8 cellular contexts compared by ENCODE assay signal in genomic region chr13:20191902-20192469, GRCh38. TPM values are rescaled to one million over a fixed set of nuclear protein-coding genes. Genes with fewer than 3 reads are reported as not detected.
DNase-seq lines count a peak whose midpoint lies in the region; ATAC-seq, FAIRE-seq and TF ChIP-seq lines count a peak whose summit lies in the region.

No MANE protein-coding gene starts in this region.

- H3K27me3 ChIP-seq in IMR-90 (ENCODE audit: control insufficient read depth, insufficient read depth, low read length): peaks cover 55% of the 10 kb centered on the region
- H3K27me3 ChIP-seq in small intestine (ENCODE audit: control insufficient read depth in 2 of 2, insufficient read depth in 2 of 2, low read length in 2 of 2): peaks cover 0 to 10% of the 10 kb centered on the region in 2 donors

- 28% methylated on average over 22 of the region's 36 CpGs; no CpG with 5 or more reads in 1 of the 2 experiments for WGBS in IMR-90 (ENCODE audit: extremely low coverage in 2 of 2, insufficient read length in 1 of 2), 2 experiments
- WGBS in small intestine, 3 donors: 4 to 10% (median 6%) methylated on average over 36 of the region's 36 CpGs

- TF ChIP-seq RAD21 in IMR-90 (IDR thresholded peaks at IDR 0.05; ENCODE audit: low read length): no peak

- H3K4me1 ChIP-seq in IMR-90 (ENCODE audit: control insufficient read depth, insufficient read depth, low read length) (peaks cover 6% of the 10 kb centered on the region), small intestine (ENCODE audit: control insufficient read depth in 2 of 2, insufficient read depth in 1 of 2, low read depth in 1 of 2, low read length in 1 of 2) (peaks cover 2% of the 10 kb centered on the region in 2 donors)

- H3K14ac ChIP-seq in IMR-90 (replicated peaks; ENCODE audit: low read depth, low read length): 0 out of 2 replicates have a peak overlapping the region, but pooled peaks have one; percentile 5

- intact Hi-C loops in IMR-90 (cut with micrococcal nuclease): loop anchor here (10.0 kb wide), 1 partner anchor 633 kb away; no protein-coding TSS in a partner anchor

- H3K36me3 ChIP-seq in IMR-90 (ENCODE audit: control insufficient read depth, insufficient read depth, low read length): no peaks in the 10 kb centered on the region
- H3K36me3 ChIP-seq in small intestine (ENCODE audit: control insufficient read depth in 2 of 2, insufficient read depth in 2 of 2, low read length in 2 of 2): no peaks in the 10 kb centered on the region

- H3K9me3 Mint-ChIP-seq in activated naive CD8-positive, alpha-beta T cell treated with anti-CD3 and anti-CD28 coated beads, Interleukin-2, amount 10 ng/mL, durations not matched to agents 7 days and 5 days: no peaks in the 10 kb centered on the region

- POLR2A ChIA-PET in IMR-90 (lab: Charles Lee; ENCODE audit: unreplicated experiment): no interaction called here
- POLR2A ChIA-PET in activated naive CD8-positive, alpha-beta T cell treated with anti-CD3 and anti-CD28 coated beads, Interleukin-2, amount 10 ng/mL, durations not matched to agents 7 days and 5 days (lab: Charles Lee): no interaction called here

- no peak overlapping the region; the same call in 2 of the 3 replicates for H2BK15ac ChIP-seq in IMR-90 (ENCODE audit: low read depth, low read length)

- in situ Hi-C loops in IMR-90 (cut with MboI; ENCODE audit: low sequenced_read_pairs): loop anchor here (25.0 kb wide), 3 partner anchors 520 to 1295 kb away; partner anchors contain the start of gene IL17D

- peak overlapping the region; percentile 51 for H2AK9ac ChIP-seq in IMR-90 (replicated peaks; ENCODE audit: low read depth, low read length, poor library complexity)

- DNase-seq in IMR-90: no peak
- no peak for DNase-seq in activated naive CD8-positive, alpha-beta T cell treated with anti-CD3 and anti-CD28 coated beads, Interleukin-2, amount 10 ng/mL, durations not matched to agents 7 days and 5 days
- peak; percentile 47 for DNase-seq in iPS-NIHi11 (ENCODE audit: low spot score)
- DNase-seq in small intestine: peak; percentile 72
- no peak for DNase-seq in H4 (ENCODE audit: low spot score)
- DNase-seq in H54 (ENCODE audit: insufficient read length, low spot score): no peak

- H2BK120ac ChIP-seq in IMR-90 (ENCODE audit: low read depth, low read length): no peak overlapping the region

- H4K8ac ChIP-seq in IMR-90 (ENCODE audit: low read depth in 2 of 2, low read length in 2 of 2): no peak overlapping the region

- no peak overlapping the region for H4K91ac ChIP-seq in IMR-90 (ENCODE audit: insufficient read depth, low read depth, low read length)

- peak overlapping the region; percentile 81 for H2AFZ ChIP-seq in IMR-90 (replicated peaks; ENCODE audit: low read length, poor library complexity)

- CTCF ChIA-PET in IMR-90 (lab: Yijun Ruan, JAX): interaction anchor here (0.6 to 1.3 kb wide), 2 partner anchors 9 to 1424 kb away, joined by 3 read pairs; no protein-coding TSS in a partner anchor

- no peaks in the 10 kb centered on the region for H4K20me1 ChIP-seq in IMR-90 (ENCODE audit: insufficient read depth, low read length)

- H2BK5ac ChIP-seq in IMR-90 (ENCODE audit: low read depth, low read length, poor library complexity, severe bottlenecking): no peak overlapping the region

- H3K9me1 ChIP-seq in IMR-90 (ENCODE audit: insufficient read depth, low read length): 0 out of 2 replicates have a peak, but pooled peaks cover 2% of the 10 kb centered on the region

- peak overlapping the region; percentile 13; the same call in 1 of the 2 replicates for H2AK5ac ChIP-seq in IMR-90 (ENCODE audit: low read depth, low read length)

- TF ChIP-seq POLR2A in IMR-90 (IDR thresholded peaks at IDR 0.05; ENCODE audit: low read depth, low read length): no peak
- TF ChIP-seq POLR2A in H54 (IDR thresholded peaks at IDR 0.05; ENCODE audit: low read depth, low read length): no peak

- dilution Hi-C loops in IMR-90 (cut with HindIII; ENCODE audit: low sequenced_read_pairs, unreplicated experiment): loop anchor here (10.0 to 25.0 kb wide), 2 partner anchors 295 to 653 kb away; no protein-coding TSS in a partner anchor

- H3K4me3 ChIP-seq in IMR-90 (ENCODE audit: insufficient read depth, low read depth, low read length) (peak overlapping the region; percentile 48), small intestine (ENCODE audit: low read depth in 1 of 2, low read length in 2 of 2) (peak overlapping the region; percentile 24 to 75)

- TF ChIP-seq CTCF in C4-2B (conservative IDR thresholded peaks at IDR 0.05) (peak; percentile 12; the same call in 1 of the 2 replicates), IMR-90 (conservative IDR thresholded peaks at IDR 0.05; ENCODE audit: low read depth, low read length) (no peak)

- H3K56ac ChIP-seq in IMR-90 (ENCODE audit: extremely low read depth, insufficient read depth, low read length): no peak overlapping the region

- no peak overlapping the region for H3K23ac ChIP-seq in IMR-90 (ENCODE audit: low read depth, low read length)

- no peaks in the 10 kb centered on the region for H3K79me1 ChIP-seq in IMR-90 (ENCODE audit: low read depth in 1 of 2, low read length in 2 of 2)

- peaks cover 57% of the 10 kb centered on the region for H3K27me3 Mint-ChIP-seq in activated naive CD8-positive, alpha-beta T cell treated with anti-CD3 and anti-CD28 coated beads, Interleukin-2, amount 10 ng/mL, durations not matched to agents 7 days and 5 days

- BruUV-seq in IMR-90 (replicated peaks; lab: Mats Ljungman, UMichigan): no TSS peak

- no peak overlapping the region for H4K5ac ChIP-seq in IMR-90 (ENCODE audit: low read depth, low read length)

- H3K4me2 ChIP-seq in IMR-90 (ENCODE audit: low read depth, low read length): peak overlapping the region; percentile 91

- peaks cover 17% of the 10 kb centered on the region for H3K4me1 Mint-ChIP-seq in activated naive CD8-positive, alpha-beta T cell treated with anti-CD3 and anti-CD28 coated beads, Interleukin-2, amount 10 ng/mL, durations not matched to agents 7 days and 5 days

- H3K27ac ChIP-seq in C4-2B (peak overlapping the region; percentile 25; the same call in 1 of the 2 replicates), IMR-90 (ENCODE audit: insufficient read depth, low read length) (no peak overlapping the region), small intestine (ENCODE audit: low read depth in 1 of 2, low read length in 1 of 2) (peak overlapping the region; percentile 27 to 76)

- H3K27ac Mint-ChIP-seq in activated naive CD8-positive, alpha-beta T cell treated with anti-CD3 and anti-CD28 coated beads, Interleukin-2, amount 10 ng/mL, durations not matched to agents 7 days and 5 days: no peak overlapping the region

- H3K36me3 Mint-ChIP-seq in activated naive CD8-positive, alpha-beta T cell treated with anti-CD3 and anti-CD28 coated beads, Interleukin-2, amount 10 ng/mL, durations not matched to agents 7 days and 5 days: no peaks in the 10 kb centered on the region

- FAIRE-seq in small intestine (lab: Jason Lieb, UNC): no peak
- FAIRE-seq in H54 (lab: Jason Lieb, UNC): no peak

- H2BK20ac ChIP-seq in IMR-90 (ENCODE audit: low read depth, low read length): no peak overlapping the region

- peak overlapping the region; percentile 61 for H3K4me3 Mint-ChIP-seq in activated naive CD8-positive, alpha-beta T cell treated with anti-CD3 and anti-CD28 coated beads, Interleukin-2, amount 10 ng/mL, durations not matched to agents 7 days and 5 days

- no peak overlapping the region for H3K18ac ChIP-seq in IMR-90 (ENCODE audit: low read depth, low read length)

- no peak for ATAC-seq in IMR-90 (ENCODE audit: low read depth)
- no peak for ATAC-seq in activated naive CD8-positive, alpha-beta T cell treated with anti-CD3 and anti-CD28 coated beads, Interleukin-2, amount 10 ng/mL, durations not matched to agents 7 days and 5 days (ENCODE audit: low read depth)
- no peak for ATAC-seq in HG03521 (IDR thresholded peaks at IDR 0.05; ENCODE audit: unreplicated experiment)

- H3K9me3 ChIP-seq in IMR-90 (ENCODE audit: control insufficient read depth, insufficient read depth, low read length) (peaks cover 2% of the 10 kb centered on the region; the same call in 1 of the 2 replicates), small intestine (ENCODE audit: control insufficient read depth, low read depth) (no peaks in the 10 kb centered on the region)

- no peak overlapping the region for H3K4ac ChIP-seq in IMR-90 (ENCODE audit: low read depth, low read length)

- no peak overlapping the region for H3K9ac ChIP-seq in IMR-90 (ENCODE audit: low read depth, low read length)

TF ChIP-seq in IMR-90, 13 proteins besides CTCF, POLR2A, EP300 and RAD21 (continues in another document):
- no peak for TF ChIP-seq SMC3 (IDR thresholded peaks at IDR 0.05; ENCODE audit: low read depth, low read length)

RNA-seq across cellular contexts. Expression of gene GJB2, which starts 0.8 kb away (rescaled TPM):
- total RNA-seq in IMR-90 (2012; rRNA removed): under 0.01 TPM in 2 replicates
- polyA plus RNA-seq in IMR-90 (2012; rRNA removed) (0.09 and 0.17 TPM in 2 replicates), small intestine (10 to 100 TPM in 1 of 3 donors, 1 to 10 TPM in 2; 8.9 to 15.9 (median 9.4) TPM)
- 0.10 and 0.30 TPM in 2 replicates for polyA plus RNA-seq in IMR-90 (2012; cell fraction: cytosol; rRNA removed)
- 0.52 and 2.5 TPM in 2 replicates for polyA plus RNA-seq in IMR-90 (2012; cell fraction: nucleus; rRNA removed; ENCODE audit: low replicate concordance)
- total RNA-seq in activated naive CD8-positive, alpha-beta T cell treated with anti-CD3 and anti-CD28 coated beads, Interleukin-2, amount 10 ng/mL, durations not matched to agents 7 days and 5 days: under 1 TPM; 0.20 to 0.22 TPM
- total RNA-seq in H4 (2014; rRNA removed; shearing (Covaris generic)): 0.41 TPM in 1 of 2 replicates, not detected in the other

RNA-seq across cellular contexts. Expression of gene GJA3, which starts 31.1 kb away (rescaled TPM):
- 2.7 and 3.6 TPM in 2 replicates for total RNA-seq in IMR-90 (2012; rRNA removed)
- polyA plus RNA-seq in IMR-90 (2012; rRNA removed) (1.2 and 1.5 TPM in 2 replicates), small intestine (under 1 TPM in 1 of 3 donors, not detected in 2; 0.01 TPM)
- polyA plus RNA-seq in IMR-90 (2012; cell fraction: cytosol; rRNA removed): 0.80 and 1.1 TPM in 2 replicates
- 0.63 and 0.79 TPM in 2 replicates for polyA plus RNA-seq in IMR-90 (2012; cell fraction: nucleus; rRNA removed; ENCODE audit: low replicate concordance)
- total RNA-seq in activated naive CD8-positive, alpha-beta T cell treated with anti-CD3 and anti-CD28 coated beads, Interleukin-2, amount 10 ng/mL, durations not matched to agents 7 days and 5 days: under 1 TPM; 0.39 to 0.54 TPM
- 0.10 and 0.25 TPM in 2 replicates for total RNA-seq in H4 (2014; rRNA removed; shearing (Covaris generic))

RNA-seq across cellular contexts. Expression of gene GJB6, which starts 40.1 kb away (rescaled TPM):
- total RNA-seq in IMR-90 (2012; rRNA removed): not detected in 2 replicates
- polyA plus RNA-seq in IMR-90 (2012; rRNA removed): not detected in 2 replicates
- not detected in 2 replicates for polyA plus RNA-seq in IMR-90 (2012; cell fraction: cytosol; rRNA removed)
- not detected in 2 replicates for polyA plus RNA-seq in IMR-90 (2012; cell fraction: nucleus; rRNA removed; ENCODE audit: low replicate concordance)
- total RNA-seq in activated naive CD8-positive, alpha-beta T cell treated with anti-CD3 and anti-CD28 coated beads, Interleukin-2, amount 10 ng/mL, durations not matched to agents 7 days and 5 days: 1 to 10 TPM; 5.1 to 6.3 TPM
- polyA plus RNA-seq in small intestine: under 1 TPM in 1 of 3 donors, not detected in 2; 0.12 TPM
- not detected in 2 replicates for total RNA-seq in H4 (2014; rRNA removed; shearing (Covaris generic))

Comparison
In these comparisons a context has a peak if more than half of its experiments do, and no peak if none do; other contexts are left out.
1. DNase-seq: peak in iPS-NIHi11 (single experiment) and small intestine (single experiment); none in IMR-90 (single experiment), activated naive CD8-positive, alpha-beta T cell treated with anti-CD3 and anti-CD28 coated beads, Interleukin-2, amount 10 ng/mL, durations not matched to agents 7 days and 5 days (single experiment), H4 (single experiment) and H54 (single experiment).